Comparison of ENCODE assay signal across 1 cellular context in the genomic region with DNA sequence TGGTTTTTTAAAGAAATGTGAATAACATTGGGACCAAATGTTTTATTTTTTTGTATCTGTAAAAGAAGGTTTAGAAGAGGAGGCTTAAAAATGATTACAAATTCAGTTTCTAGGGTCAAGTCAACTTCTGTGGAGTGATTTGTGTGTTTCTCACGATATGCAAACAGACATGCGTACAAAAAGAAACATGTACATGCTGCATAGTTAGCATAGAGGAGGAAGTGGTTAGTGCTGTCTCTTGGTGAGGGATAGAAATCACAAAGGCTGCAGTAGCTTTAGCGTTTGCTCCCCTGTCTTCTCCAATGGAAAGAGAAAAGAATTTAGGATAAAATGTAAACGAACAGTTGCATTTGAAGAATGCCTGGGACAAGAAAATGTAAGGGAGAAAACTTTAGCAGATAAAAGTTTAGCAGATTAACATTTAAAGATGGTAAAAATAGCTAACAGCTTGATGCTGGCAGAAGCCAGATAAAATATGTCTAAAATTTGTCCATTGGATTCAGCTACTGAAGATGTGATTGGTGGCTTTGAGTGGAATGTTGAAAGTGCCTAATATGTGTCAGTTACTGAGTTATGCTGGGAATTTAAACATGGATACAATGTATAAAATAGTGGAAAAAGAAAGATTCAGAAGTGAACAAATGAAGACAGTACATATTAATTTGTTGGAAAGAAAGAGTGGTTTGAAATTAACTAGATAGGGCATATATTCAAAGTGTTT.
TF ChIP-seq lines count a peak whose summit lies in the region.

No MANE protein-coding gene starts in this region.

TF ChIP-seq in H1, 55 proteins besides CTCF, POLR2A, EP300 and RAD21:
- TF ChIP-seq JUN (IDR thresholded peaks at IDR 0.05; ENCODE audit: low read depth, low read length) (no peak), PHF8 (conservative IDR thresholded peaks at IDR 0.05; ENCODE audit: low read depth, low read length) (no peak), BACH1 (IDR thresholded peaks at IDR 0.05; ENCODE audit: low read length) (no peak), CREB1 (IDR thresholded peaks at IDR 0.05) (no peak), CHD1 (IDR thresholded peaks at IDR 0.05; ENCODE audit: low read depth, low read length) (no peak), CEBPB (IDR thresholded peaks at IDR 0.05; ENCODE audit: low read depth, low read length) (no peak), SIX5 (IDR thresholded peaks at IDR 0.05; ENCODE audit: low read depth, low read length) (no peak), KDM5A (IDR thresholded peaks at IDR 0.05; ENCODE audit: low read length) (no peak), SUZ12 (IDR thresholded peaks at IDR 0.05; ENCODE audit: low read length) (no peak), NRF1 (IDR thresholded peaks at IDR 0.05; ENCODE audit: low read depth, low read length) (no peak), CTBP2 (IDR thresholded peaks at IDR 0.05; ENCODE audit: borderline replicate concordance, insufficient read depth, insufficient read length, low read length) (no peak), SIRT6 (IDR thresholded peaks at IDR 0.05; ENCODE audit: low read length) (no peak), MAFK (IDR thresholded peaks at IDR 0.05; ENCODE audit: low read depth, low read length) (no peak), SP2 (IDR thresholded peaks at IDR 0.05; ENCODE audit: low read length) (no peak), TAF1 (IDR thresholded peaks at IDR 0.05; ENCODE audit: low read depth, low read length) (no peak)
- TF ChIP-seq, protein P1, sequence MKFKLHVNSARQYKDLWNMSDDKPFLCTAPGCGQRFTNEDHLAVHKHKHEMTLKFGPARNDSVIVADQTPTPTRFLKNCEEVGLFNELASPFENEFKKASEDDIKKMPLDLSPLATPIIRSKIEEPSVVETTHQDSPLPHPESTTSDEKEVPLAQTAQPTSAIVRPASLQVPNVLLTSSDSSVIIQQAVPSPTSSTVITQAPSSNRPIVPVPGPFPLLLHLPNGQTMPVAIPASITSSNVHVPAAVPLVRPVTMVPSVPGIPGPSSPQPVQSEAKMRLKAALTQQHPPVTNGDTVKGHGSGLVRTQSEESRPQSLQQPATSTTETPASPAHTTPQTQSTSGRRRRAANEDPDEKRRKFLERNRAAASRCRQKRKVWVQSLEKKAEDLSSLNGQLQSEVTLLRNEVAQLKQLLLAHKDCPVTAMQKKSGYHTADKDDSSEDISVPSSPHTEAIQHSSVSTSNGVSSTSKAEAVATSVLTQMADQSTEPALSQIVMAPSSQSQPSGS (IDR thresholded peaks at IDR 0.05; ENCODE audit: low read length), result no peak
- TF ChIP-seq, protein P2, sequence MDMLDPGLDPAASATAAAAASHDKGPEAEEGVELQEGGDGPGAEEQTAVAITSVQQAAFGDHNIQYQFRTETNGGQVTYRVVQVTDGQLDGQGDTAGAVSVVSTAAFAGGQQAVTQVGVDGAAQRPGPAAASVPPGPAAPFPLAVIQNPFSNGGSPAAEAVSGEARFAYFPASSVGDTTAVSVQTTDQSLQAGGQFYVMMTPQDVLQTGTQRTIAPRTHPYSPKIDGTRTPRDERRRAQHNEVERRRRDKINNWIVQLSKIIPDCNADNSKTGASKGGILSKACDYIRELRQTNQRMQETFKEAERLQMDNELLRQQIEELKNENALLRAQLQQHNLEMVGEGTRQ (IDR thresholded peaks at IDR 0.05; ENCODE audit: low read length), result no peak
